ENCODE assay signal across 22 cellular contexts in the genomic region with DNA sequence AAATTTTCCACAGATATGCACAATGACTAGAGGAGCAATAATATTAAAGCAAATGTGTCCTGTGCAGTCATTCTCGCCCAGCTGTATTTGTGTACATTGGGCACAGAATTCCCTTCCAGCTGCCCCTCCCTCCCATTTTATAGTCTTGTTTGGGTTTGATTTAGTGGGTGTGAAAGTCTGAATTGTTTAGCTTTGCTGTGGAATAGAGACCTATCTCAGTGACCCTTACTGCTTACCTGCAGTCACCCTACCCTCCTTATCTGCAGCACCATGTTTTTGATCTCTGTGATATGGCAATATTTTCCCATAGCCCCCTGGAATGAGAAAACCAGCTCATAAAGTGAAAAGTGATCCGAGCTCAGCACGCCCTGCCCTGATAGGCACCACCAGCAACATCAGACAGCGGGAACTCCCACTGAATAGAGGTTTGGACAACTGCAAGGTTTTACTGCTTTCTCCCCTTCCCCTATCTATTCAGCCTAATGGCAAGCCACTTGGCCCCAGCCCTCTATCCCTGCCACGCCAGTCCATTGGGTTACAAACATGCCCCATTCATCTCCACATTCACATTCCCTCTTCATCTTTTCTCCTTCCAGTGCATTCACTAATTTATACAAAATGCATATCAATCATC.
"Had no signal": no experiment of that assay in that cellular context is flagged by ENCODE, and none has a peak within 500 bp of the region (broad histone marks: within the 10 kb centered on the region; RNA-seq: fewer than 3 reads in every experiment).

No MANE protein-coding gene starts in this region.

- ATAC-seq: activated CD8-positive, alpha-beta T cell treated with anti-CD3 and anti-CD28 coated beads for 36 hours; activated T-helper 17 cell treated with anti-CD3 and anti-CD28 coated beads, Interleukin-2, amount 50 U/mL, for 72 hours; body of pancreas; foreskin keratinocyte; left lung; naive thymus-derived CD4-positive, alpha-beta T cell; psoas muscle; right cardiac atrium had no signal

- DNase-seq: activated CD4-positive, alpha-beta T cell treated with anti-CD3 and anti-CD28 coated beads, Interleukin-2, amount 10 ng/mL, durations not matched to agents 24 days and 14 days; activated CD4-positive, CD25-positive, alpha-beta regulatory T cell; activated CD8-positive, alpha-beta T cell treated with anti-CD3 and anti-CD28 coated beads for 36 hours; activated naive CD4-positive, alpha-beta T cell; activated naive CD8-positive, alpha-beta T cell treated with anti-CD3 and anti-CD28 coated beads, Interleukin-2, amount 10 ng/mL, durations not matched to agents 7 days and 5 days; activated T-cell treated with anti-CD3 and anti-CD28 coated beads, Interleukin-2, amount 50 U/mL, for 1 hour; body of pancreas; central memory CD4-positive, alpha-beta T cell; foreskin keratinocyte; hippocampal formation; left lung; naive thymus-derived CD4-positive, alpha-beta T cell; ovary; psoas muscle; right cardiac atrium; stimulated activated CD4-positive, alpha-beta T cell treated with anti-CD3 and anti-CD28 coated beads, Interleukin-15, amount 100 ng/mL, for 24 hours; stimulated activated CD4-positive, alpha-beta T cell treated with anti-CD3 and anti-CD28 coated beads, Interleukin-2, amount 100 ng/mL, for 48 hours; T-helper 1 cell; T-helper 9 cell had no signal

- H3K27ac ChIP-seq: body of pancreas, foreskin keratinocyte, left lung, ovary, psoas muscle, skin epidermis, thoracic aorta had no signal

- H3K4me1 ChIP-seq: foreskin keratinocyte, left lung, psoas muscle had no signal

- H3K27me3 ChIP-seq: body of pancreas, left lung, ovary had no signal

- H3K36me3 ChIP-seq: left lung, ovary, thoracic aorta had no signal

- H3K4me3 ChIP-seq: body of pancreas, left lung, ovary, psoas muscle, skin epidermis, thoracic aorta had no signal

- H3K9me3 ChIP-seq: body of pancreas, left lung, ovary, psoas muscle, thoracic aorta had no signal
